Comparison of ENCODE assay signal across 9 cellular contexts in the genomic region with DNA sequence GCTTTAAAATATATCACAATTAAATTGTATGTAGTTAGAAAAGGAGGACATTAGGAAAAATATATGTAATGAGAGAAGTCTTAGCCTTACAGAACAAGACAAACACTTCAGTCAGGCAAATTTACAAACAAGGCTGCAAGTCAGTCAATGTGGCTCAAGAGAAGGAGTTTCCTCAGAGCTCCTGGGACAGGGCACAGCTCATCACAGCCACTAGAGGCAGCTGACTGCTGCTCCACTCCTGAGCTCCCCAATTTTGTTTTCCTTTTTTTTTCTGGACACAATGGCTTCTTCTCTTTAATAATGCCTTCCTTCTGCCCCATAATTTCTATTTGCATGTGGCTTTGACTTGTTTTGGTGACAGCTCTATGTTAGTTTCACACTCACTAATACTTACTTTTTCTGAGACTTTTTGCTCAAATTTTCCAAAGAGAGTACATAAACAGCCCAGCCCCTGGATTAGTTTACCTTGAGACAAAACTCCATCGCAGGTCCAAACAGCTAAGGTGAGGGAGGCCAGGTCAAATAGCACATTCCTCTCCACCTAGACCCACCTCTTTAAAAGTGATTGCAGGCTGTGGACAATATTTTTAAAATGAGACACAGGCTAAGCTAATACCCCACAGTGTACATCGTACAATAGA.
A peak's percentile ranks its signal among the peaks of the same experiment; 100 is the strongest.
DNase-seq lines count a peak whose midpoint lies in the region; ATAC-seq and TF ChIP-seq lines count a peak whose summit lies in the region.
"Had no signal": no experiment of that assay in that cellular context is flagged by ENCODE, and none has a peak within 500 bp of the region (broad histone marks: within the 10 kb centered on the region; RNA-seq: fewer than 3 reads in every experiment).

No MANE protein-coding gene starts in this region.

- H3K9me1 ChIP-seq in IMR-90 (ENCODE audit: insufficient read depth, low read length) = no peaks in the 10 kb centered on the region

- no peak overlapping the region for H3K27ac ChIP-seq in C4-2B
- no peak overlapping the region for H3K27ac ChIP-seq in IMR-90 (ENCODE audit: insufficient read depth, low read length)
- H3K27ac ChIP-seq in WERI-Rb-1 = no peak overlapping the region

- H3K14ac ChIP-seq in IMR-90 (replicated peaks; ENCODE audit: low read depth, low read length) = no peak overlapping the region

- H3K9me3 ChIP-seq in IMR-90 (ENCODE audit: control insufficient read depth, insufficient read depth, low read length) (no peaks in the 10 kb centered on the region), WERI-Rb-1 (ENCODE audit: severe bottlenecking) (no peaks in the 10 kb centered on the region)

- H2BK120ac ChIP-seq in IMR-90 (ENCODE audit: low read depth, low read length) = no peak overlapping the region; the same call in 1 of the 2 replicates

- DNase-seq in IMR-90 (peak; percentile 45), WERI-Rb-1 (no peak), kidney tubule cell (ENCODE audit: low spot score) (peak; percentile 50)
- DNase-seq in stimulated activated CD8-positive, alpha-beta memory T cell treated with anti-CD3 and anti-CD28 coated beads, Interleukin-4, amount 100 ng/mL, for 48 hours = no peak
- no peak for DNase-seq in activated CD8-positive, alpha-beta memory T cell treated with anti-CD3 and anti-CD28 coated beads, Interleukin-2, amount 50 U/mL, for 4 hours
- DNase-seq: Right ventricle myocardium superior had no signal

- H2BK15ac ChIP-seq in IMR-90 (ENCODE audit: low read depth, low read length) = no peak overlapping the region

- no peak overlapping the region for H3K18ac ChIP-seq in IMR-90 (ENCODE audit: low read depth, low read length)

- no peak overlapping the region for H3K9ac ChIP-seq in IMR-90 (ENCODE audit: low read depth, low read length)

- no peak overlapping the region; the same call in 1 of the 2 replicates for H4K5ac ChIP-seq in IMR-90 (ENCODE audit: low read depth, low read length)

- TF ChIP-seq CTCF in C4-2B (conservative IDR thresholded peaks at IDR 0.05) (peak; percentile 63), IMR-90 (conservative IDR thresholded peaks at IDR 0.05; ENCODE audit: low read depth, low read length) (peak; percentile 53), WERI-Rb-1 (IDR thresholded peaks at IDR 0.05; ENCODE audit: low read depth, low read length) (peak; percentile 46)

- CTCF ChIA-PET in IMR-90 (lab: Yijun Ruan, JAX) = interaction anchor here (0.6 to 1.6 kb wide), 11 partner anchors 10 to 840 kb away, joined by 3 to 9 read pairs (median 4); no protein-coding TSS in a partner anchor

- intact Hi-C loops in IMR-90 (cut with micrococcal nuclease) = no loop called here

- H2AK5ac ChIP-seq in IMR-90 (ENCODE audit: low read depth, low read length) = no peak overlapping the region

- TF ChIP-seq RAD21 in IMR-90 (IDR thresholded peaks at IDR 0.05; ENCODE audit: low read length) = peak; percentile 45

- H3K27me3 ChIP-seq in IMR-90 (ENCODE audit: control insufficient read depth, insufficient read depth, low read length) = no peaks in the 10 kb centered on the region
- peaks cover 88% of the 10 kb centered on the region for H3K27me3 ChIP-seq in WERI-Rb-1 (ENCODE audit: insufficient read depth, low read depth, severe bottlenecking)

- no peak overlapping the region for H3K56ac ChIP-seq in IMR-90 (ENCODE audit: extremely low read depth, insufficient read depth, low read length)

- in situ Hi-C loops in IMR-90 (cut with MboI; ENCODE audit: low sequenced_read_pairs) = no loop called here

- H2BK5ac ChIP-seq in IMR-90 (ENCODE audit: low read depth, low read length, poor library complexity, severe bottlenecking) = no peak overlapping the region

- no peak for TF ChIP-seq POLR2A in IMR-90 (IDR thresholded peaks at IDR 0.05; ENCODE audit: low read depth, low read length)

- 0 out of 4 replicates have a peak overlapping the region, but pooled peaks of 1 of the 2 experiments have one; percentile 29 for H4K8ac ChIP-seq in IMR-90 (ENCODE audit: low read depth in 2 of 2, low read length in 2 of 2)

- no peak overlapping the region; the same call in 1 of the 2 replicates for H2BK20ac ChIP-seq in IMR-90 (ENCODE audit: low read depth, low read length)

- H3K36me3 ChIP-seq in IMR-90 (ENCODE audit: control insufficient read depth, insufficient read depth, low read length) (no peaks in the 10 kb centered on the region), WERI-Rb-1 (no peaks in the 10 kb centered on the region)

- BruUV-seq in IMR-90 (replicated peaks; lab: Mats Ljungman, UMichigan) = no TSS peak

- H2AFZ ChIP-seq in IMR-90 (replicated peaks; ENCODE audit: low read length, poor library complexity) = peak overlapping the region; percentile 45

- peak; percentile 84 for ATAC-seq in IMR-90 (ENCODE audit: low read depth)
- no peak for ATAC-seq in GM21717 (IDR thresholded peaks at IDR 0.05; ENCODE audit: unreplicated experiment)
- ATAC-seq in HG02763 (IDR thresholded peaks at IDR 0.05; ENCODE audit: unreplicated experiment) = no peak

- no peak overlapping the region; the same call in 1 of the 2 replicates for H3K4ac ChIP-seq in IMR-90 (ENCODE audit: low read depth, low read length)

- no peaks in the 10 kb centered on the region for H3K79me1 ChIP-seq in IMR-90 (ENCODE audit: low read depth in 1 of 2, low read length in 2 of 2)

- H3K4me2 ChIP-seq in IMR-90 (ENCODE audit: low read depth, low read length) = no peak overlapping the region

- POLR2A ChIA-PET in IMR-90 (lab: Charles Lee; ENCODE audit: unreplicated experiment) = no interaction called here

- dilution Hi-C loops in IMR-90 (cut with HindIII; ENCODE audit: low sequenced_read_pairs, unreplicated experiment) = no loop called here

- WGBS in IMR-90 (ENCODE audit: extremely low coverage in 2 of 2, insufficient read length in 1 of 2), 2 experiments = no CpG with 5 or more reads among the region's 2 CpGs

- H3K4me3 ChIP-seq in IMR-90 (ENCODE audit: insufficient read depth, low read depth, low read length) = no peak overlapping the region
- H3K4me3 ChIP-seq in WERI-Rb-1 (ENCODE audit: low read depth, low read length) = no peak overlapping the region

- H4K91ac ChIP-seq in IMR-90 (ENCODE audit: insufficient read depth, low read depth, low read length) = no peak overlapping the region

- no peak overlapping the region for H2AK9ac ChIP-seq in IMR-90 (replicated peaks; ENCODE audit: low read depth, low read length, poor library complexity)

- peaks cover 2% of the 10 kb centered on the region; the same call in 1 of the 2 replicates for H3K4me1 ChIP-seq in IMR-90 (ENCODE audit: control insufficient read depth, insufficient read depth, low read length)

- H3K23ac ChIP-seq in IMR-90 (ENCODE audit: low read depth, low read length) = no peak overlapping the region

- H4K20me1 ChIP-seq in IMR-90 (ENCODE audit: insufficient read depth, low read length) = no peaks in the 10 kb centered on the region

TF ChIP-seq in IMR-90, 13 proteins besides CTCF, POLR2A, EP300 and RAD21:
- no peak for TF ChIP-seq CHD1 (IDR thresholded peaks at IDR 0.05; ENCODE audit: low read depth, low read length)
- TF ChIP-seq MXI1 (IDR thresholded peaks at IDR 0.05; ENCODE audit: borderline replicate concordance, low read depth, low read length) = no peak
- no peak for TF ChIP-seq FOS (IDR thresholded peaks at IDR 0.05; ENCODE audit: low read depth, low read length)
- no peak for TF ChIP-seq MAFK (IDR thresholded peaks at IDR 0.05; ENCODE audit: low read depth, low read length)
- TF ChIP-seq, protein P1, sequence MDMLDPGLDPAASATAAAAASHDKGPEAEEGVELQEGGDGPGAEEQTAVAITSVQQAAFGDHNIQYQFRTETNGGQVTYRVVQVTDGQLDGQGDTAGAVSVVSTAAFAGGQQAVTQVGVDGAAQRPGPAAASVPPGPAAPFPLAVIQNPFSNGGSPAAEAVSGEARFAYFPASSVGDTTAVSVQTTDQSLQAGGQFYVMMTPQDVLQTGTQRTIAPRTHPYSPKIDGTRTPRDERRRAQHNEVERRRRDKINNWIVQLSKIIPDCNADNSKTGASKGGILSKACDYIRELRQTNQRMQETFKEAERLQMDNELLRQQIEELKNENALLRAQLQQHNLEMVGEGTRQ (IDR thresholded peaks at IDR 0.05; ENCODE audit: low read depth, low read length) = no peak
- no peak for TF ChIP-seq NFE2L2 (IDR thresholded peaks at IDR 0.05; ENCODE audit: low read depth, low read length)
- TF ChIP-seq MAZ (IDR thresholded peaks at IDR 0.05; ENCODE audit: borderline replicate concordance, low read depth, low read length) = no peak
- no peak for TF ChIP-seq BHLHE40 (IDR thresholded peaks at IDR 0.05; ENCODE audit: low read depth, low read length)
- no peak for TF ChIP-seq RFX5 (IDR thresholded peaks at IDR 0.05; ENCODE audit: low read depth, low read length)
- TF ChIP-seq, protein P2, sequence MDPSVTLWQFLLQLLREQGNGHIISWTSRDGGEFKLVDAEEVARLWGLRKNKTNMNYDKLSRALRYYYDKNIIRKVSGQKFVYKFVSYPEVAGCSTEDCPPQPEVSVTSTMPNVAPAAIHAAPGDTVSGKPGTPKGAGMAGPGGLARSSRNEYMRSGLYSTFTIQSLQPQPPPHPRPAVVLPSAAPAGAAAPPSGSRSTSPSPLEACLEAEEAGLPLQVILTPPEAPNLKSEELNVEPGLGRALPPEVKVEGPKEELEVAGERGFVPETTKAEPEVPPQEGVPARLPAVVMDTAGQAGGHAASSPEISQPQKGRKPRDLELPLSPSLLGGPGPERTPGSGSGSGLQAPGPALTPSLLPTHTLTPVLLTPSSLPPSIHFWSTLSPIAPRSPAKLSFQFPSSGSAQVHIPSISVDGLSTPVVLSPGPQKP (IDR thresholded peaks at IDR 0.05; ENCODE audit: borderline replicate concordance, low read depth, low read length) = no peak
- TF ChIP-seq RCOR1 (IDR thresholded peaks at IDR 0.05; ENCODE audit: insufficient replicate concordance, low read length) = no peak
- TF ChIP-seq CEBPB (IDR thresholded peaks at IDR 0.05; ENCODE audit: low read depth, low read length) = no peak

Comparison
In these comparisons a context has a peak if more than half of its experiments do, and no peak if none do; other contexts are left out.
1. DNase-seq: peak in IMR-90 (single experiment) and kidney tubule cell (single experiment); none in WERI-Rb-1 (single experiment), stimulated activated CD8-positive, alpha-beta memory T cell treated with anti-CD3 and anti-CD28 coated beads, Interleukin-4, amount 100 ng/mL, for 48 hours (single experiment) and activated CD8-positive, alpha-beta memory T cell treated with anti-CD3 and anti-CD28 coated beads, Interleukin-2, amount 50 U/mL, for 4 hours (single experiment).
2. Peak in every context shown above with its lines, with median percentiles within 50 percentile points of each other: CTCF ChIP-seq.